In the genomic region with DNA sequence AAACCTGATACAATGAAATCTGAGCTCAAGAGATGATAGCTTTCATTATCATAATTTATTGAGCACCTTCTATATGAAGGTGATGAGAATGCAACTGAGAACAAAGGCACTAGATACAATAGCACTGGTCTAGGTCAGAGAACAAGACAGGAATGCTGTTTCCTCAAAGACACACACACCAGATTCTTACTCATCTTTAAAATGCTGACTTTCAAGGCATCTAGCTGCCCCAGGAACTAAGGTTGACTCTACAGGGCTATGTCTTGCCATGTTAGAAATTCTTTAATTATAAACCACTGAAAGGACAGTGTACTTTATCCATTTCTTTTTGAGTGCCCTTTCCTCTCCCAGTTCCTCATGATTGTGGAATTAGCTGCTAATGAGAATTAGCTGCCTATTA, we compare ENCODE assay signal across 20 cellular contexts.
DNase-seq lines count a peak whose midpoint lies in the region; ATAC-seq and TF ChIP-seq lines count a peak whose summit lies in the region.
"Had no signal": no experiment of that assay in that cellular context is flagged by ENCODE, and none has a peak within 500 bp of the region (broad histone marks: within the 10 kb centered on the region; RNA-seq: fewer than 3 reads in every experiment).

No MANE protein-coding gene starts in this region.

- H3K4me1 Mint-ChIP-seq in GM23338 (peaks cover 5% of the 10 kb centered on the region), nephron progenitor cell (peaks cover 18% of the 10 kb centered on the region), HFFc6 (ENCODE audit: low read depth) (no peaks in the 10 kb centered on the region)
- H3K4me1 Mint-ChIP-seq: B cell had no signal

- no peak for TF ChIP-seq POLR2A in tibial nerve (IDR thresholded peaks at IDR 0.05)
- no peak for TF ChIP-seq POLR2A in ovary (IDR thresholded peaks at IDR 0.05)

- H3K27me3 Mint-ChIP-seq in GM23338 (ENCODE audit: insufficient read depth, low read depth, poor library complexity): no peaks in the 10 kb centered on the region
- H3K27me3 Mint-ChIP-seq in nephron progenitor cell (ENCODE audit: low read depth, poor library complexity): no peaks in the 10 kb centered on the region
- H3K27me3 Mint-ChIP-seq in HFFc6 (ENCODE audit: insufficient read depth): no peaks in the 10 kb centered on the region

- H3K36me3 ChIP-seq in GM23338 (ENCODE audit: insufficient read depth): no peaks in the 10 kb centered on the region
- H3K36me3 ChIP-seq in tibial nerve: no peaks in the 10 kb centered on the region
- H3K36me3 ChIP-seq in ovary: no peaks in the 10 kb centered on the region
- H3K36me3 ChIP-seq: BLaER1 treated with 17β-estradiol and CSF1 and Interleukin-3, amounts not matched to agents 10 nM and 100 nM had no signal

- H3K4me2 ChIP-seq in GM23338: no peak overlapping the region
- H3K4me2 ChIP-seq: A549; BLaER1 treated with 17β-estradiol and CSF1 and Interleukin-3, amounts not matched to agents 10 nM and 100 nM had no signal

- H3K4me3 ChIP-seq in GM23338 (no peak overlapping the region), tibial nerve (no peak overlapping the region), ovary (no peak overlapping the region)
- H3K4me3 ChIP-seq: A549; BLaER1 treated with 17β-estradiol and CSF1 and Interleukin-3, amounts not matched to agents 10 nM and 100 nM had no signal

- H3K27ac Mint-ChIP-seq in GM23338 (no peak overlapping the region), nephron progenitor cell (peak overlapping the region; percentile 15), HFFc6 (no peak overlapping the region)
- H3K27ac Mint-ChIP-seq: B cell; CD4-positive, alpha-beta T cell; CD8-positive, alpha-beta T cell had no signal

- H3K9me3 ChIP-seq in tibial nerve: peaks cover 0 to 13% (median 0%) of the 10 kb centered on the region in 4 donors
- no peaks in the 10 kb centered on the region for H3K9me3 ChIP-seq in ovary
- H3K9me3 ChIP-seq: A549, Caco-2 had no signal

- no peak overlapping the region for H3K4me3 Mint-ChIP-seq in GM23338
- no peak overlapping the region for H3K4me3 Mint-ChIP-seq in nephron progenitor cell
- H3K4me3 Mint-ChIP-seq in HFFc6: no peak overlapping the region
- H3K4me3 Mint-ChIP-seq: B cell; CD4-positive, alpha-beta T cell; CD8-positive, alpha-beta T cell had no signal

- DNase-seq in GM23338 (ENCODE audit: low spot score): peak; percentile 15
- peak; percentile 46 for DNase-seq in kidney glomerular epithelial cell (lab: John Stamatoyannopoulos, UW)
- DNase-seq in nephron progenitor cell: no peak
- DNase-seq in renal cortical epithelial cell (ENCODE audit: low read depth): peak; percentile 3
- no peak for DNase-seq in tibial nerve (ENCODE audit: low spot score in 2 of 2)
- no peak for DNase-seq in ovary
- no peak for DNase-seq in HFFc6
- DNase-seq in NCI-H1092 (lab: John Stamatoyannopoulos, UW): no peak
- DNase-seq: AML-193; Caco-2; Calu3; CD4-positive, alpha-beta T cell; CD8-positive, alpha-beta T cell; DMS79 treated with DMSO at 0.1 percent for 48 hours; GF-D8 had no signal

- intact Hi-C loops in ovary (cut with DNase I): no loop called here

- no peaks in the 10 kb centered on the region for H4K20me1 ChIP-seq in GM23338 (replicated peaks; ENCODE audit: insufficient read depth)
- H4K20me1 ChIP-seq: BLaER1 treated with 17β-estradiol and CSF1 and Interleukin-3, amounts not matched to agents 10 nM and 100 nM had no signal

- no peaks in the 10 kb centered on the region for H3F3A ChIP-seq in GM23338 (replicated peaks; ENCODE audit: low read depth)

- no peak overlapping the region for H2AFZ ChIP-seq in GM23338

- H3K36me3 Mint-ChIP-seq in GM23338 (ENCODE audit: low read depth) (peaks cover 8% of the 10 kb centered on the region), nephron progenitor cell (ENCODE audit: low read depth) (peaks cover 21% of the 10 kb centered on the region), HFFc6 (ENCODE audit: low read depth) (no peaks in the 10 kb centered on the region)
- H3K36me3 Mint-ChIP-seq: CD8-positive, alpha-beta T cell had no signal

- H3K27ac ChIP-seq in GM23338 (ENCODE audit: low read depth) (no peak overlapping the region), tibial nerve (no peak overlapping the region), ovary (no peak overlapping the region)
- H3K27ac ChIP-seq: 22Rv1; A549; BLaER1 treated with 17β-estradiol and CSF1 and Interleukin-3, amounts not matched to agents 10 nM and 100 nM; C4-2B had no signal

- H3K27me3 ChIP-seq in GM23338 (ENCODE audit: insufficient read depth): no peaks in the 10 kb centered on the region
- no peaks in the 10 kb centered on the region for H3K27me3 ChIP-seq in tibial nerve
- no peaks in the 10 kb centered on the region for H3K27me3 ChIP-seq in ovary
- H3K27me3 ChIP-seq: BLaER1 treated with 17β-estradiol and CSF1 and Interleukin-3, amounts not matched to agents 10 nM and 100 nM had no signal

- TF ChIP-seq EP300 in tibial nerve (IDR thresholded peaks at IDR 0.05) (no peak), ovary (IDR thresholded peaks at IDR 0.05) (no peak)

- H3K9me3 Mint-ChIP-seq in GM23338 (peaks cover 12% of the 10 kb centered on the region), nephron progenitor cell (peaks cover 40% of the 10 kb centered on the region), HFFc6 (peaks cover 39% of the 10 kb centered on the region)
- H3K9me3 Mint-ChIP-seq: CD8-positive, alpha-beta T cell had no signal

- no peak; the same call in 1 of the 3 replicates for ATAC-seq in GM23338
- ATAC-seq: A549; CD8-positive, alpha-beta T cell had no signal

- TF ChIP-seq CTCF in GM23338 (conservative IDR thresholded peaks at IDR 0.05; ENCODE audit: low read depth in 2 of 2) (no peak), nephron progenitor cell (IDR thresholded peaks at IDR 0.05) (no peak), tibial nerve (IDR thresholded peaks at IDR 0.05) (no peak), ovary (IDR thresholded peaks at IDR 0.05) (no peak), HFFc6 (IDR thresholded peaks at IDR 0.05) (no peak)

- H3K4me1 ChIP-seq in GM23338 (ENCODE audit: insufficient read depth) (no peaks in the 10 kb centered on the region; the same call in 1 of the 2 replicates), tibial nerve (no peaks in the 10 kb centered on the region), ovary (ENCODE audit: insufficient read depth) (no peaks in the 10 kb centered on the region)
- H3K4me1 ChIP-seq: A549, Caco-2 had no signal

- no peaks in the 10 kb centered on the region for H3K9me2 ChIP-seq in GM23338 (ENCODE audit: insufficient read depth)

- no peaks in the 10 kb centered on the region for H3K79me2 ChIP-seq in GM23338 (replicated peaks; ENCODE audit: insufficient read depth)

TF ChIP-seq in GM23338, 12 proteins besides CTCF, POLR2A, EP300 and RAD21 (continues in another document):
- TF ChIP-seq CREB1 (CRISPR knock-in tag; IDR thresholded peaks at IDR 0.05; ENCODE audit: low read depth) (no peak), NANOG (IDR thresholded peaks at IDR 0.05; ENCODE audit: borderline replicate concordance) (no peak), STAT1 (IDR thresholded peaks at IDR 0.05; ENCODE audit: unreplicated experiment) (no peak), EZH2 (IDR thresholded peaks at IDR 0.05; ENCODE audit: low read depth, unreplicated experiment) (no peak), ZNF331 (CRISPR knock-in tag; IDR thresholded peaks at IDR 0.05; ENCODE audit: low read depth) (no peak)
- TF ChIP-seq, protein P1, sequence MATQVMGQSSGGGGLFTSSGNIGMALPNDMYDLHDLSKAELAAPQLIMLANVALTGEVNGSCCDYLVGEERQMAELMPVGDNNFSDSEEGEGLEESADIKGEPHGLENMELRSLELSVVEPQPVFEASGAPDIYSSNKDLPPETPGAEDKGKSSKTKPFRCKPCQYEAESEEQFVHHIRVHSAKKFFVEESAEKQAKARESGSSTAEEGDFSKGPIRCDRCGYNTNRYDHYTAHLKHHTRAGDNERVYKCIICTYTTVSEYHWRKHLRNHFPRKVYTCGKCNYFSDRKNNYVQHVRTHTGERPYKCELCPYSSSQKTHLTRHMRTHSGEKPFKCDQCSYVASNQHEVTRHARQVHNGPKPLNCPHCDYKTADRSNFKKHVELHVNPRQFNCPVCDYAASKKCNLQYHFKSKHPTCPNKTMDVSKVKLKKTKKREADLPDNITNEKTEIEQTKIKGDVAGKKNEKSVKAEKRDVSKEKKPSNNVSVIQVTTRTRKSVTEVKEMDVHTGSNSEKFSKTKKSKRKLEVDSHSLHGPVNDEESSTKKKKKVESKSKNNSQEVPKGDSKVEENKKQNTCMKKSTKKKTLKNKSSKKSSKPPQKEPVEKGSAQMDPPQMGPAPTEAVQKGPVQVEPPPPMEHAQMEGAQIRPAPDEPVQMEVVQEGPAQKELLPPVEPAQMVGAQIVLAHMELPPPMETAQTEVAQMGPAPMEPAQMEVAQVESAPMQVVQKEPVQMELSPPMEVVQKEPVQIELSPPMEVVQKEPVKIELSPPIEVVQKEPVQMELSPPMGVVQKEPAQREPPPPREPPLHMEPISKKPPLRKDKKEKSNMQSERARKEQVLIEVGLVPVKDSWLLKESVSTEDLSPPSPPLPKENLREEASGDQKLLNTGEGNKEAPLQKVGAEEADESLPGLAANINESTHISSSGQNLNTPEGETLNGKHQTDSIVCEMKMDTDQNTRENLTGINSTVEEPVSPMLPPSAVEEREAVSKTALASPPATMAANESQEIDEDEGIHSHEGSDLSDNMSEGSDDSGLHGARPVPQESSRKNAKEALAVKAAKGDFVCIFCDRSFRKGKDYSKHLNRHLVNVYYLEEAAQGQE (IDR thresholded peaks at IDR 0.05; ENCODE audit: unreplicated experiment): no peak

Comparison
In these comparisons a context has a peak if more than half of its experiments do, and no peak if none do; other contexts are left out.
1. DNase-seq: peak in GM23338 (single experiment), kidney glomerular epithelial cell (single experiment) and renal cortical epithelial cell (single experiment); none in nephron progenitor cell (single experiment), tibial nerve (0 of 2), ovary (0 of 5), HFFc6 (single experiment) and NCI-H1092 (single experiment).